8 cellular contexts compared by ENCODE assay signal in genomic region chr7:7761974-7762769, GRCh38. TPM values are rescaled to one million over a fixed set of nuclear protein-coding genes. Genes with fewer than 3 reads are reported as not detected.
A peak's percentile ranks its signal among the peaks of the same experiment; 100 is the strongest.
DNase-seq lines count a peak whose midpoint lies in the region; ATAC-seq, FAIRE-seq and TF ChIP-seq lines count a peak whose summit lies in the region.

No MANE protein-coding gene starts in this region.

- POLR2A ChIA-PET in CD4-positive, alpha-beta T cell (lab: Charles Lee) = interaction anchor here (1.3 to 1.9 kb wide), 3 partner anchors 80 to 206 kb away, joined by 4 to 6 read pairs (median 5); partner anchors contain the start of gene GLCCI1

- H3K27ac Mint-ChIP-seq in CD4-positive, alpha-beta T cell = peak overlapping the region; percentile 99
- H3K27ac Mint-ChIP-seq in activated naive CD8-positive, alpha-beta T cell treated with anti-CD3 and anti-CD28 coated beads, Interleukin-2, amount 50 U/mL, for 24 hours = peak overlapping the region; percentile 81
- H3K27ac Mint-ChIP-seq in immature natural killer cell = peak overlapping the region; percentile 90 to 99 (median 96)

- DNase-seq in CD4-positive, alpha-beta T cell = peak in 1 of 10 experiments; percentile 1
- DNase-seq in GM19239 (ENCODE audit: insufficient read length, low spot score) = no peak
- DNase-seq in activated naive CD8-positive, alpha-beta T cell treated with anti-CD3 and anti-CD28 coated beads, Interleukin-2, amount 50 U/mL, for 24 hours = no peak
- peak; percentile 61 to 64 (median 62) for DNase-seq in immature natural killer cell
- no peak for DNase-seq in thyroid gland
- DNase-seq in stimulated activated CD4-positive, alpha-beta T cell treated with anti-CD3 and anti-CD28 coated beads, Interleukin-1b, Interleukin-23, amount 100 ng/mL, for 48 hours = no peak
- no peak for DNase-seq in NCI-H1105 treated with DMSO at 0.1 percent for 48 hours (lab: John Stamatoyannopoulos, UW)

- CTCF ChIA-PET in CD4-positive, alpha-beta T cell (lab: Charles Lee) = interaction anchor here (1.3 to 2.2 kb wide), 2 partner anchors 22 to 81 kb away, joined by 7 to 9 read pairs; no protein-coding TSS in a partner anchor

- H3K9me3 Mint-ChIP-seq in CD4-positive, alpha-beta T cell = no peaks in the 10 kb centered on the region
- no peaks in the 10 kb centered on the region for H3K9me3 Mint-ChIP-seq in activated naive CD8-positive, alpha-beta T cell treated with anti-CD3 and anti-CD28 coated beads, Interleukin-2, amount 50 U/mL, for 24 hours
- no peaks in the 10 kb centered on the region for H3K9me3 Mint-ChIP-seq in immature natural killer cell

- peak overlapping the region in 1 of 3 donors; percentile 13 for H3K4me3 ChIP-seq in thyroid gland (replicated peaks in 1 of 3)

- ATAC-seq in CD4-positive, alpha-beta T cell (ENCODE audit: poor library complexity) = peak; percentile 77
- peak; percentile 43 for ATAC-seq in HG03469 (IDR thresholded peaks at IDR 0.05; ENCODE audit: unreplicated experiment)
- ATAC-seq in activated naive CD8-positive, alpha-beta T cell treated with anti-CD3 and anti-CD28 coated beads, Interleukin-2, amount 50 U/mL, for 24 hours = peak; percentile 77

- peaks cover 51% of the 10 kb centered on the region for H3K4me1 Mint-ChIP-seq in CD4-positive, alpha-beta T cell (ENCODE audit: low read depth)
- H3K4me1 Mint-ChIP-seq in activated naive CD8-positive, alpha-beta T cell treated with anti-CD3 and anti-CD28 coated beads, Interleukin-2, amount 50 U/mL, for 24 hours = peaks cover 42% of the 10 kb centered on the region
- H3K4me1 Mint-ChIP-seq in immature natural killer cell = peaks cover 40 to 52% of the 10 kb centered on the region in 2 donors

- H3K27me3 ChIP-seq in CD4-positive, alpha-beta T cell (ENCODE audit: control insufficient read depth, insufficient read depth, low read length) = no peaks in the 10 kb centered on the region
- no peaks in the 10 kb centered on the region for H3K27me3 ChIP-seq in thyroid gland

- H3K4me3 Mint-ChIP-seq in CD4-positive, alpha-beta T cell = peak overlapping the region; percentile 94
- peak overlapping the region; percentile 86 for H3K4me3 Mint-ChIP-seq in activated naive CD8-positive, alpha-beta T cell treated with anti-CD3 and anti-CD28 coated beads, Interleukin-2, amount 50 U/mL, for 24 hours
- peak overlapping the region; percentile 92 to 97 (median 94) for H3K4me3 Mint-ChIP-seq in immature natural killer cell

- intact Hi-C loops in CD4-positive, alpha-beta T cell (cut with DNase I, micrococcal nuclease) = loop anchor here (1.0 to 10.0 kb wide), 10 partner anchors 15 to 665 kb away; partner anchors contain the start of gene UMAD1 (in 1 of the 2)
- intact Hi-C loops in thyroid gland (cut with DNase I) = no loop called here

- TF ChIP-seq CTCF in CD4-positive, alpha-beta T cell (IDR thresholded peaks at IDR 0.05) = no peak
- no peak for TF ChIP-seq CTCF in thyroid gland (IDR thresholded peaks at IDR 0.05)

- H3K4me1 ChIP-seq in thyroid gland = peaks cover 16 to 33% of the 10 kb centered on the region in 2 donors

- FAIRE-seq in GM19239 (lab: Jason Lieb, UNC) = peak; percentile 97

- 49 to 61% methylated on average over 9 of the region's 9 CpGs for WGBS in thyroid gland, 2 donors

- peak overlapping the region; percentile 39 for H3K27ac ChIP-seq in CD4-positive, alpha-beta T cell (ENCODE audit: low read depth, low read length)
- peak overlapping the region in 2 of 3 donors; percentile 2 to 74 for H3K27ac ChIP-seq in thyroid gland

- H3K36me3 Mint-ChIP-seq in CD4-positive, alpha-beta T cell (ENCODE audit: low read depth) = no peaks in the 10 kb centered on the region
- no peaks in the 10 kb centered on the region for H3K36me3 Mint-ChIP-seq in activated naive CD8-positive, alpha-beta T cell treated with anti-CD3 and anti-CD28 coated beads, Interleukin-2, amount 50 U/mL, for 24 hours (ENCODE audit: low read depth)
- no peaks in the 10 kb centered on the region for H3K36me3 Mint-ChIP-seq in immature natural killer cell

- H3K9me3 ChIP-seq in CD4-positive, alpha-beta T cell (ENCODE audit: control insufficient read depth, low read length) = no peaks in the 10 kb centered on the region
- H3K9me3 ChIP-seq in thyroid gland = no peaks in the 10 kb centered on the region

- no peaks in the 10 kb centered on the region for H3K27me3 Mint-ChIP-seq in CD4-positive, alpha-beta T cell
- no peaks in the 10 kb centered on the region for H3K27me3 Mint-ChIP-seq in activated naive CD8-positive, alpha-beta T cell treated with anti-CD3 and anti-CD28 coated beads, Interleukin-2, amount 50 U/mL, for 24 hours
- H3K27me3 Mint-ChIP-seq in immature natural killer cell (ENCODE audit: low read depth in 3 of 3) = peaks cover 0 to 2% (median 0%) of the 10 kb centered on the region in 3 donors

- H3K36me3 ChIP-seq in thyroid gland = no peaks in the 10 kb centered on the region

- TF ChIP-seq POLR2A in thyroid gland (IDR thresholded peaks at IDR 0.05) = no peak

RNA-seq across cellular contexts. Expression of gene RPA3, which starts 43.8 kb away (rescaled TPM):
- 10 to 100 TPM; 32.9 to 36.5 TPM for total RNA-seq in CD4-positive, alpha-beta T cell
- 10 to 100 TPM; 59.0 to 90.4 (median 62.3) TPM for polyA plus RNA-seq in immature natural killer cell
- total RNA-seq in thyroid gland = 10 to 100 TPM; 21.9 to 39.1 (median 31.3) TPM

Comparison
In these comparisons a context has a peak if more than half of its experiments do, and no peak if none do; other contexts are left out.
1. DNase-seq: peak in immature natural killer cell (3 of 3); none in GM19239 (single experiment), activated naive CD8-positive, alpha-beta T cell treated with anti-CD3 and anti-CD28 coated beads, Interleukin-2, amount 50 U/mL, for 24 hours (single experiment), thyroid gland (0 of 2), stimulated activated CD4-positive, alpha-beta T cell treated with anti-CD3 and anti-CD28 coated beads, Interleukin-1b, Interleukin-23, amount 100 ng/mL, for 48 hours (single experiment) and NCI-H1105 treated with DMSO at 0.1 percent for 48 hours (single experiment).
2. Peak in every context shown above with its lines, with median percentiles within 50 percentile points of each other: ATAC-seq, H3K27ac Mint-ChIP-seq and H3K4me3 Mint-ChIP-seq.